In the genomic region with DNA sequence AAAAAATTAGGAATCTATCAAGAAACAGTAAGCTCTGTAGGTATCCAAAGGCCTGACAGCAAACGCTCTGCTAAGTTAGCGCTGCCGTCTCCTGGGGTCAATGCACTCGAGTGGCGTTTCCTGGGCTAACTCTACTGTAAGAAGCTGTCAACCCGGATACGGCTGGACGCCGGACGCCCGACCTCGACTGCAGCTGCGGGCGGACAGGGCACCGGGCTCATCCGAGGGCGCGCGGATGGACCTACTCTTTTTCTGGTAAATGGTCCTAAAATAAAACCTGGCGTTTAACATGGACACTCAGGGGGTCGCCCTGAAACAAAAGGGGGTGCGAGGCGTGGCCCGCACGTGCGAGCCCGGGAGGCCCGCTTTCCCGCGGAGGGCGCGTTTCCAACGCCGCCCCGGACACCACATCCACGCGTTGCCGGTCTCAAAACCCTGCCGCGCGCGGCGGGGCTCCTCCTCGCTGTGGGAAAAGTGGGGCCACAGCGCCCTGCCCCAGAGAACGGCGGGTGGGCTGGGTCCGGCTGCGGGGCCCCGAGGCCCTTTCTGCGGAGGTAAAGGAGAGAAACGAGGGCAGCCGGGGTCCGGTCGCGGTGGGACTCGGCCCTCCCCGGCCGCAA, we compare ENCODE assay signal across 8 cellular contexts. TPM values are rescaled to one million over a fixed set of nuclear protein-coding genes. Genes with fewer than 3 reads are reported as not detected.
DNase-seq lines count a peak whose midpoint lies in the region; ATAC-seq, FAIRE-seq and TF ChIP-seq lines count a peak whose summit lies in the region.

No MANE protein-coding gene starts in this region.

- H3K4me3 ChIP-seq in Karpas-422 (ENCODE audit: low read length) (peak overlapping the region; percentile 93), fibroblast of the aortic adventitia (ENCODE audit: low read depth, low read length) (peak overlapping the region; percentile 95), neural progenitor cell (peak overlapping the region; percentile 99)

- H3K4me1 ChIP-seq in Karpas-422 (ENCODE audit: low read length) = peaks cover 39% of the 10 kb centered on the region
- peaks cover 22% of the 10 kb centered on the region for H3K4me1 ChIP-seq in neural progenitor cell

- ATAC-seq in activated T-cell treated with anti-CD3 and anti-CD28 coated beads, Interleukin-2, amount 50 U/mL, for 4 hours = no peak
- ATAC-seq in HG03280 (IDR thresholded peaks at IDR 0.05; ENCODE audit: unreplicated experiment) = no peak

- H3F3A ChIP-seq in neural progenitor cell (ENCODE audit: low read depth) = peaks cover 18% of the 10 kb centered on the region

- H3K4me2 ChIP-seq in Karpas-422 (ENCODE audit: low read depth, low read length, poor library complexity, severe bottlenecking) (peak overlapping the region; percentile 85), neural progenitor cell (peak overlapping the region; percentile 99)

- H3K27ac Mint-ChIP-seq in neural progenitor cell = peak overlapping the region; percentile 74

- H4K20me1 ChIP-seq in Karpas-422 (ENCODE audit: insufficient read depth, low read depth, low read length) (peaks cover 33% of the 10 kb centered on the region), neural progenitor cell (ENCODE audit: low read depth) (peaks cover 55% of the 10 kb centered on the region)

- H3K36me3 ChIP-seq in Karpas-422 (ENCODE audit: insufficient read depth, low read length) (peaks cover 59% of the 10 kb centered on the region), neural progenitor cell (peaks cover 52% of the 10 kb centered on the region)

- no peaks in the 10 kb centered on the region for H3K27me3 Mint-ChIP-seq in activated T-cell treated with anti-CD3 and anti-CD28 coated beads, Interleukin-2, amount 50 U/mL, for 4 hours (ENCODE audit: low read depth)
- no peaks in the 10 kb centered on the region for H3K27me3 Mint-ChIP-seq in neural progenitor cell (ENCODE audit: insufficient read depth, low read depth)

- H3K27ac ChIP-seq in Karpas-422 (ENCODE audit: low read length) = peak overlapping the region; percentile 63
- peak overlapping the region; percentile 76 for H3K27ac ChIP-seq in neural progenitor cell

- H3K9me3 Mint-ChIP-seq in activated T-cell treated with anti-CD3 and anti-CD28 coated beads, Interleukin-2, amount 50 U/mL, for 4 hours = no peaks in the 10 kb centered on the region
- no peaks in the 10 kb centered on the region for H3K9me3 Mint-ChIP-seq in neural progenitor cell

- no peak for TF ChIP-seq CTCF in fibroblast of the aortic adventitia (IDR thresholded peaks at IDR 0.05; ENCODE audit: insufficient read depth, low read length)
- no peak for TF ChIP-seq CTCF in neural progenitor cell (IDR thresholded peaks at IDR 0.05)

- FAIRE-seq in urothelium cell line (lab: Jason Lieb, UNC) = no peak

- H2AFZ ChIP-seq in Karpas-422 (ENCODE audit: low read length) (no peak overlapping the region), neural progenitor cell (replicated peaks) (no peak overlapping the region)

- H3K9me3 ChIP-seq in Karpas-422 (ENCODE audit: low read length) (no peaks in the 10 kb centered on the region), neural progenitor cell (ENCODE audit: low read depth) (no peaks in the 10 kb centered on the region)

- H3K27me3 ChIP-seq in Karpas-422 (ENCODE audit: low read length) (no peaks in the 10 kb centered on the region), neural progenitor cell (no peaks in the 10 kb centered on the region)

- peak overlapping the region; percentile 99 for H3K4me3 Mint-ChIP-seq in activated T-cell treated with anti-CD3 and anti-CD28 coated beads, Interleukin-2, amount 50 U/mL, for 4 hours
- peak overlapping the region; percentile 97 for H3K4me3 Mint-ChIP-seq in neural progenitor cell

- peak; percentile 59 for DNase-seq in NCI-H146 (lab: John Stamatoyannopoulos, UW)
- no peak for DNase-seq in NCI-H146 treated with DMSO at 0.1 percent for 48 hours (lab: John Stamatoyannopoulos, UW; ENCODE audit: unreplicated experiment)
- peak; percentile 60 for DNase-seq in Karpas-422
- peak; percentile 8 for DNase-seq in activated T-cell treated with anti-CD3 and anti-CD28 coated beads, Interleukin-2, amount 50 U/mL, for 4 hours
- DNase-seq in fibroblast of the aortic adventitia (ENCODE audit: low read depth) = peak; percentile 31
- DNase-seq in neural progenitor cell (ENCODE audit: low spot score) = peak; percentile 60
- peak; percentile 25 for DNase-seq in urothelium cell line (ENCODE audit: low spot score)

- H3K9me2 ChIP-seq in Karpas-422 (replicated peaks; ENCODE audit: insufficient read depth, low read length) = no peaks in the 10 kb centered on the region

- H3K36me3 Mint-ChIP-seq in activated T-cell treated with anti-CD3 and anti-CD28 coated beads, Interleukin-2, amount 50 U/mL, for 4 hours (ENCODE audit: insufficient read depth) = peaks cover 50% of the 10 kb centered on the region
- peaks cover 36% of the 10 kb centered on the region for H3K36me3 Mint-ChIP-seq in neural progenitor cell

- H3K79me2 ChIP-seq in Karpas-422 (ENCODE audit: low read length) (peaks cover 87% of the 10 kb centered on the region), neural progenitor cell (ENCODE audit: low read depth) (peaks cover 91% of the 10 kb centered on the region)

- H3K4me1 Mint-ChIP-seq in activated T-cell treated with anti-CD3 and anti-CD28 coated beads, Interleukin-2, amount 50 U/mL, for 4 hours (ENCODE audit: low read depth) = peaks cover 59% of the 10 kb centered on the region
- peaks cover 31% of the 10 kb centered on the region for H3K4me1 Mint-ChIP-seq in neural progenitor cell

- H3K9ac ChIP-seq in Karpas-422 (ENCODE audit: low read length) = peak overlapping the region; percentile 96
- H3K9ac ChIP-seq in neural progenitor cell = peak overlapping the region; percentile 97

RNA-seq across cellular contexts. Expression of a gene that starts 0.5 kb away (rescaled TPM):
- total RNA-seq in Karpas-422 (2014; rRNA removed; shearing (Covaris generic); ENCODE audit: low replicate concordance) = 223 and 247 TPM in 2 replicates
- total RNA-seq in activated T-cell treated with anti-CD3 and anti-CD28 coated beads, Interleukin-2, amount 50 U/mL, for 4 hours = 100 to 1,000 TPM; 623 to 691 (median 686) TPM
- 203 and 249 TPM in 2 replicates for total RNA-seq in fibroblast of the aortic adventitia (ENCODE audit: low replicate concordance)
- total RNA-seq in neural progenitor cell (ENCODE audit: low replicate concordance) = 264 and 334 TPM in 2 replicates

RNA-seq across cellular contexts. Expression of a gene that starts 1.4 kb away (rescaled TPM):
- total RNA-seq in Karpas-422 (2014; rRNA removed; shearing (Covaris generic); ENCODE audit: low replicate concordance) = 50.8 and 105 TPM in 2 replicates
- total RNA-seq in activated T-cell treated with anti-CD3 and anti-CD28 coated beads, Interleukin-2, amount 50 U/mL, for 4 hours = 100 to 1,000 TPM in 2 of 3 donors, 10 to 100 TPM in 1; 99.8 to 111 (median 101) TPM
- total RNA-seq in fibroblast of the aortic adventitia (ENCODE audit: low replicate concordance) (70.6 and 103 TPM in 2 replicates), neural progenitor cell (ENCODE audit: low replicate concordance) (64.5 and 69.1 TPM in 2 replicates)

RNA-seq across cellular contexts. Expression of a gene that starts 11.2 kb away (rescaled TPM):
- total RNA-seq in Karpas-422 (2014; rRNA removed; shearing (Covaris generic); ENCODE audit: low replicate concordance) = 0.11 TPM in 1 of 2 replicates, not detected in the other
- 1 to 10 TPM in 1 of 3 donors, under 1 TPM in 2; 0.14 to 2.0 (median 0.30) TPM for total RNA-seq in activated T-cell treated with anti-CD3 and anti-CD28 coated beads, Interleukin-2, amount 50 U/mL, for 4 hours
- total RNA-seq in fibroblast of the aortic adventitia (ENCODE audit: low replicate concordance) (not detected in 2 replicates), neural progenitor cell (ENCODE audit: low replicate concordance) (0.06 TPM in 1 of 2 replicates, not detected in the other)

RNA-seq across cellular contexts. Expression of a gene that starts 27.0 kb away (rescaled TPM):
- total RNA-seq in Karpas-422 (2014; rRNA removed; shearing (Covaris generic); ENCODE audit: low replicate concordance) = 72.9 and 79.7 TPM in 2 replicates
- 10 to 100 TPM; 37.2 to 49.0 (median 44.1) TPM for total RNA-seq in activated T-cell treated with anti-CD3 and anti-CD28 coated beads, Interleukin-2, amount 50 U/mL, for 4 hours
- 22.1 and 66.2 TPM in 2 replicates for total RNA-seq in fibroblast of the aortic adventitia (ENCODE audit: low replicate concordance)
- total RNA-seq in neural progenitor cell (ENCODE audit: low replicate concordance) = 92.5 and 101 TPM in 2 replicates
